ENCODE assay signal across 12 cellular contexts in genomic region chr11:46247090-46247489, GRCh38. TPM values are rescaled to one million over a fixed set of nuclear protein-coding genes. Genes with fewer than 3 reads are reported as not detected.
A peak's percentile ranks its signal among the peaks of the same experiment; 100 is the strongest.
DNase-seq lines count a peak whose midpoint lies in the region; ATAC-seq and TF ChIP-seq lines count a peak whose summit lies in the region.
"Had no signal": no experiment of that assay in that cellular context is flagged by ENCODE, and none has a peak within 500 bp of the region (broad histone marks: within the 10 kb centered on the region; RNA-seq: fewer than 3 reads in every experiment).

No MANE protein-coding gene starts in this region.

- no peaks in the 10 kb centered on the region for H4K20me1 ChIP-seq in osteoblast (ENCODE audit: insufficient read depth, low read length)

- DNase-seq in EH (ENCODE audit: low read depth) (peak; percentile 68), NCI-H2227 (lab: John Stamatoyannopoulos, UW; ENCODE audit: unreplicated experiment) (peak; percentile 38), cardiac fibroblast (ENCODE audit: low read depth in 2 of 2) (peak; percentile 27 to 50), osteoblast (ENCODE audit: insufficient read length, low spot score, missing footprints) (peak; percentile 91), NK-92 (lab: John Stamatoyannopoulos, UW; ENCODE audit: unreplicated experiment) (no peak), type B pancreatic cell (ENCODE audit: extremely low spot score, unreplicated experiment) (no peak), NCI-H526 treated with DMSO at 0.1 percent for 48 hours (lab: John Stamatoyannopoulos, UW) (no peak)
- DNase-seq: aorta had no signal

- H3K4me1 Mint-ChIP-seq in type B pancreatic cell (ENCODE audit: unreplicated experiment), result peaks cover 39% of the 10 kb centered on the region

- H3K9me3 ChIP-seq in osteoblast (ENCODE audit: low read depth, low read length), result no peaks in the 10 kb centered on the region
- H3K9me3 ChIP-seq: BE2C, SJCRH30 had no signal

- no peaks in the 10 kb centered on the region for H3K27me3 ChIP-seq in osteoblast (ENCODE audit: insufficient read depth, low read length)
- H3K27me3 ChIP-seq: BE2C, SJCRH30 had no signal

- no peaks in the 10 kb centered on the region for H3K79me2 ChIP-seq in osteoblast (ENCODE audit: insufficient read depth, low read length)

- no peaks in the 10 kb centered on the region for H3K9me3 Mint-ChIP-seq in type B pancreatic cell
- H3K9me3 Mint-ChIP-seq: mesothelial cell of epicardium had no signal

- H3K4me3 Mint-ChIP-seq in type B pancreatic cell, result no peak overlapping the region
- H3K4me3 Mint-ChIP-seq: mesothelial cell of epicardium had no signal

- H2AFZ ChIP-seq in osteoblast (ENCODE audit: low read length), result peak overlapping the region; percentile 57

- no peaks in the 10 kb centered on the region for H3K36me3 Mint-ChIP-seq in type B pancreatic cell
- H3K36me3 Mint-ChIP-seq: mesothelial cell of epicardium had no signal

- peak overlapping the region; percentile 100 for H3K27ac ChIP-seq in osteoblast (ENCODE audit: low read depth, low read length)
- H3K27ac ChIP-seq: SJCRH30 had no signal

- no peaks in the 10 kb centered on the region for H3K27me3 Mint-ChIP-seq in type B pancreatic cell

- no peak overlapping the region for H3K4me3 ChIP-seq in cardiac fibroblast (replicated peaks in 1 of 2; ENCODE audit: low read depth in 2 of 2, low read length in 2 of 2)
- H3K4me3 ChIP-seq in osteoblast (ENCODE audit: insufficient read depth, low read length), result no peak overlapping the region
- H3K4me3 ChIP-seq: SJCRH30 had no signal

- no peak overlapping the region for H3K27ac Mint-ChIP-seq in type B pancreatic cell

- H3K4me1 ChIP-seq in osteoblast (ENCODE audit: insufficient read depth, low read length), result peaks cover 58% of the 10 kb centered on the region
- H3K4me1 ChIP-seq: BE2C had no signal

- H3K4me2 ChIP-seq in osteoblast (ENCODE audit: insufficient read depth, low read length), result peak overlapping the region; percentile 17

- TF ChIP-seq CTCF in cardiac fibroblast (IDR thresholded peaks at IDR 0.05; ENCODE audit: low read depth, low read length), result no peak
- no peak for TF ChIP-seq CTCF in osteoblast (IDR thresholded peaks at IDR 0.05; ENCODE audit: extremely low read depth, low read depth, low read length)
- TF ChIP-seq CTCF in type B pancreatic cell (conservative IDR thresholded peaks at IDR 0.05), result no peak

- H3K36me3 ChIP-seq in osteoblast (ENCODE audit: insufficient read depth, low read length), result no peaks in the 10 kb centered on the region
- H3K36me3 ChIP-seq: BE2C, SJCRH30 had no signal

- no peak for ATAC-seq in GM21619 (IDR thresholded peaks at IDR 0.05; ENCODE audit: unreplicated experiment)

RNA-seq across cellular contexts. Expression of gene CREB3L1, which starts 30.4 kb away (rescaled TPM):
- 30.1 and 33.3 TPM in 2 replicates for total RNA-seq in osteoblast
- total RNA-seq in type B pancreatic cell (ENCODE audit: low replicate concordance), result 9.8 and 20.8 TPM in 2 replicates

Comparison
In these comparisons a context has a peak if more than half of its experiments do, and no peak if none do; other contexts are left out.
1. DNase-seq: peak in EH (single experiment), NCI-H2227 (single experiment), cardiac fibroblast (2 of 2) and osteoblast (single experiment); none in NK-92 (single experiment), type B pancreatic cell (single experiment) and NCI-H526 treated with DMSO at 0.1 percent for 48 hours (single experiment).